ENCODE assay signal across 23 cellular contexts in genomic region chr7:155879592-155879991, GRCh38.
"Had no signal": no experiment of that assay in that cellular context is flagged by ENCODE, and none has a peak within 500 bp of the region (broad histone marks: within the 10 kb centered on the region; RNA-seq: fewer than 3 reads in every experiment).

No MANE protein-coding gene starts in this region.

- H3K36me3 Mint-ChIP-seq: naive thymus-derived CD4-positive, alpha-beta T cell; stimulated activated memory B cell treated with anti-CD40 and anti-IgM and Interleukin-4, amounts not matched to agents 10 μg/mL and 1 μg/mL and 100 μg/mL, for 72 hours had no signal

- H3K4me3 Mint-ChIP-seq: dendritic cell treated with granulocyte-macrophage colony-stimulating factor and Interleukin-4, amounts not matched to agents 40 ng/mL and 50 ng/mL, for 4 days; naive thymus-derived CD4-positive, alpha-beta T cell; stimulated activated memory B cell treated with anti-CD40 and anti-IgM and Interleukin-4, amounts not matched to agents 10 μg/mL and 1 μg/mL and 100 μg/mL, for 72 hours had no signal

- H3K9me3 ChIP-seq: esophagus muscularis mucosa, gastroesophageal sphincter, heart left ventricle, left lung, neutrophil, thoracic aorta, upper lobe of left lung, uterus had no signal

- H3K4me1 Mint-ChIP-seq: naive thymus-derived CD4-positive, alpha-beta T cell had no signal

- H3K27ac Mint-ChIP-seq: dendritic cell treated with granulocyte-macrophage colony-stimulating factor and Interleukin-4, amounts not matched to agents 40 ng/mL and 50 ng/mL, for 4 days; naive thymus-derived CD4-positive, alpha-beta T cell; progenitor cell of endocrine pancreas; stimulated activated memory B cell treated with anti-CD40 and anti-IgM and Interleukin-4, amounts not matched to agents 10 μg/mL and 1 μg/mL and 100 μg/mL, for 72 hours had no signal

- H3K4me3 ChIP-seq: esophagus muscularis mucosa, gastroesophageal sphincter, heart left ventricle, hepatocyte, left lung, thoracic aorta, tibial nerve, upper lobe of left lung, uterus had no signal

- H3K36me3 ChIP-seq: esophagus muscularis mucosa, gastroesophageal sphincter, heart left ventricle, left lung, neutrophil, thoracic aorta, tibial nerve, upper lobe of left lung, uterus had no signal

- ATAC-seq: foreskin keratinocyte; gastroesophageal sphincter; heart left ventricle; left cardiac atrium; naive thymus-derived CD4-positive, alpha-beta T cell; sciatic nerve; stimulated activated memory B cell treated with anti-CD40 and anti-IgM and Interleukin-4, amounts not matched to agents 10 μg/mL and 1 μg/mL and 100 μg/mL, for 72 hours; stimulated activated naive CD8-positive, alpha-beta T cell treated with anti-CD3 and anti-CD28 coated beads, Interleukin-15, Interleukin-2, amounts not matched to agents 100 U/mL and 50 U/mL, for 24 hours had no signal

- H3K9me3 Mint-ChIP-seq: dendritic cell treated with granulocyte-macrophage colony-stimulating factor and Interleukin-4, amounts not matched to agents 40 ng/mL and 50 ng/mL, for 4 days had no signal

- H3K27me3 ChIP-seq: esophagus muscularis mucosa, foreskin keratinocyte, gastroesophageal sphincter, hepatocyte, left lung, tibial nerve, upper lobe of left lung, uterus had no signal

- H3K4me1 ChIP-seq: esophagus muscularis mucosa, foreskin keratinocyte, gastroesophageal sphincter, heart left ventricle, left lung, parathyroid adenoma, upper lobe of left lung, uterus had no signal

- H3K27ac ChIP-seq: esophagus muscularis mucosa, foreskin keratinocyte, gastroesophageal sphincter, heart left ventricle, hepatocyte, left lung, neutrophil, parathyroid adenoma, thoracic aorta, tibial nerve, upper lobe of left lung, uterus had no signal

- H3K27me3 Mint-ChIP-seq: dendritic cell treated with granulocyte-macrophage colony-stimulating factor and Interleukin-4, amounts not matched to agents 40 ng/mL and 50 ng/mL, for 4 days had no signal

- DNase-seq: effector memory CD4-positive, alpha-beta T cell; foreskin keratinocyte; left cardiac atrium; left lung; mesenchymal stem cell; midbrain; naive thymus-derived CD4-positive, alpha-beta T cell; stimulated activated CD4-positive, alpha-beta T cell treated with anti-CD3 and anti-CD28 coated beads, Interleukin-4, amount 100 ng/mL, for 4 hours; stimulated activated naive CD8-positive, alpha-beta T cell treated with anti-CD3 and anti-CD28 coated beads, Interleukin-15, Interleukin-2, amounts not matched to agents 100 U/mL and 50 U/mL, for 24 hours; upper lobe of left lung; uterus had no signal
